In genomic region chr1:162304736-162305135, GRCh38 we compare ENCODE assay signal across 19 cellular contexts.
"Had no signal": no experiment of that assay in that cellular context is flagged by ENCODE, and none has a peak within 500 bp of the region (broad histone marks: within the 10 kb centered on the region; RNA-seq: fewer than 3 reads in every experiment).

No MANE protein-coding gene starts in this region.

- ATAC-seq: natural killer cell, right lobe of liver had no signal

- H3K27ac ChIP-seq: left ventricle myocardium inferior, neural progenitor cell, neutrophil, parathyroid adenoma, right atrium auricular region, right lobe of liver, tibial nerve, uterus had no signal

- DNase-seq: hypothalamus; immature natural killer cell; left ventricle myocardium inferior; mesendoderm; naive B cell; natural killer cell; nephron progenitor cell; occipital lobe; right lobe of liver; stimulated activated CD4-positive, alpha-beta T cell treated with anti-CD3 and anti-CD28 coated beads, Interleukin-2, amount 100 ng/mL, for 24 hours; stimulated activated CD4-positive, alpha-beta T cell treated with anti-CD3 and anti-CD28 coated beads, Interleukin-4, amount 100 ng/mL, for 1 hour; stimulated activated naive CD4-positive, alpha-beta T cell; substantia nigra; uterus had no signal
